In the genomic region with DNA sequence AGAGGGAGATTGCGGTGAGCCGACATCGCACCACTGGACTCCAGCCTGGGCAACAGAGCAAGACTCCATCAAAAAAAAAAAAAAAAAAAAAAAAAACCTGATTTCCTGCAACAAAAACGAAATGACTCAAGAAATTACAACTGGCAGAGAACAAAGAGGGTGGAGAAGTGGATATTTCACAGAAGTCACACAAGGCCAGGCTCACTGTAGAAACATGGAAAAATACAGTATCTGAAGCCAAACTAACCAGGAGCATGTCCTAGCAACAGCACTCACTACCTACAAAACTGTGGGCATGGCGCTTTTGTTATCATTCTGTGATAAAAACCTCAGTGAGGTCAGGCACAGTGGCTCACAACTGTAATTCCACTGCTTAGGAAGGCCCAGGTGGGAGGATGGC, we compare ENCODE assay signal across 1 cellular context.
TF ChIP-seq lines count a peak whose summit lies in the region.

No MANE protein-coding gene starts in this region.

TF ChIP-seq in H1, 55 proteins besides CTCF, POLR2A, EP300 and RAD21:
- TF ChIP-seq POLR2AphosphoS5 (IDR thresholded peaks at IDR 0.05; ENCODE audit: low read depth, low read length) (no peak), GABPA (IDR thresholded peaks at IDR 0.05; ENCODE audit: borderline replicate concordance, insufficient read depth, low read length) (no peak), JUN (IDR thresholded peaks at IDR 0.05; ENCODE audit: low read depth, low read length) (no peak), SP2 (IDR thresholded peaks at IDR 0.05; ENCODE audit: low read length) (no peak), NANOG (IDR thresholded peaks at IDR 0.05; ENCODE audit: insufficient read depth, low read depth, low read length, poor library complexity, severe bottlenecking) (no peak), TCF12 (IDR thresholded peaks at IDR 0.05; ENCODE audit: low read depth, low read length) (no peak), SAP30 (IDR thresholded peaks at IDR 0.05; ENCODE audit: insufficient read depth, insufficient replicate concordance, low read length) (no peak), ASH2L (IDR thresholded peaks at IDR 0.05; ENCODE audit: low read length) (no peak), SP4 (IDR thresholded peaks at IDR 0.05; ENCODE audit: low read length) (no peak)
- TF ChIP-seq, protein P1, sequence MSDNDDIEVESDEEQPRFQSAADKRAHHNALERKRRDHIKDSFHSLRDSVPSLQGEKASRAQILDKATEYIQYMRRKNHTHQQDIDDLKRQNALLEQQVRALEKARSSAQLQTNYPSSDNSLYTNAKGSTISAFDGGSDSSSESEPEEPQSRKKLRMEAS (IDR thresholded peaks at IDR 0.05), result no peak
